9 cellular contexts compared by ENCODE assay signal in the genomic region with DNA sequence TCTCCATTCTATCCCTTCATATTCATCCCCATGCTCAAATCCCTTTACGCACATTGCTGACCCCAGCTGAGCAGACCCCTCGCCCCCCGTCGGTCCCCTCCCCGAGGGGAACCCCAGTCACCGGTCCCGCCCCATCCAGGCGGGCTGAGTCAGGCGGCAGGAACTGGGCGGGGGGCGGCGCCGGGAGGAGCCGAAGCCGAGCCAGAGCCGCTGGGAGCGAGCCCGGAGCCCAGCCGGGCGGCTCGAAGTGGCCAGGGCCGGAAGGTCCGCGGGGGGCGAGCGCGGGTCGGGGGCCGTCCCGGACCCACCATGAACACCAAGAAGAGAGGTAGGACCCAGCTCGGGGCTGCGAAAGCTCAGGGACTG. TPM values are rescaled to one million over a fixed set of nuclear protein-coding genes. Genes with fewer than 3 reads are reported as not detected.
DNase-seq lines count a peak whose midpoint lies in the region; ATAC-seq lines count a peak whose summit lies in the region.
"Had no signal": no experiment of that assay in that cellular context is flagged by ENCODE, and none has a peak within 500 bp of the region (broad histone marks: within the 10 kb centered on the region; RNA-seq: fewer than 3 reads in every experiment).

No MANE protein-coding gene starts in this region.

- POLR2A ChIA-PET in activated CD4-positive, alpha-beta T cell treated with anti-CD3 and anti-CD28 coated beads, Interleukin-2, amount 10 ng/mL, durations not matched to agents 7 days and 5 days (lab: Charles Lee) = no interaction called here

- H3K27ac Mint-ChIP-seq in activated CD4-positive, alpha-beta T cell treated with anti-CD3 and anti-CD28 coated beads, Interleukin-2, amount 10 ng/mL, durations not matched to agents 7 days and 5 days = peak overlapping the region; percentile 75

- peak overlapping the region; percentile 46 to 75 for H3K4me3 ChIP-seq in stomach smooth muscle (ENCODE audit: low read length in 2 of 2)

- peak overlapping the region; percentile 53 for H3K27ac ChIP-seq in stomach smooth muscle (ENCODE audit: low read length)

- peaks cover 26% of the 10 kb centered on the region for H3K4me1 Mint-ChIP-seq in activated CD4-positive, alpha-beta T cell treated with anti-CD3 and anti-CD28 coated beads, Interleukin-2, amount 10 ng/mL, durations not matched to agents 7 days and 5 days

- ATAC-seq in HG02798 (IDR thresholded peaks at IDR 0.05; ENCODE audit: poor library complexity, unreplicated experiment) (peak; percentile 36), HG02870 (IDR thresholded peaks at IDR 0.05; ENCODE audit: unreplicated experiment) (no peak)
- ATAC-seq: HCT116 had no signal

- H3K27me3 ChIP-seq in stomach smooth muscle (ENCODE audit: control insufficient read depth in 1 of 2, insufficient read depth in 2 of 2, low read length in 2 of 2) = no peaks in the 10 kb centered on the region

- peak overlapping the region; percentile 71 for H3K4me3 Mint-ChIP-seq in activated CD4-positive, alpha-beta T cell treated with anti-CD3 and anti-CD28 coated beads, Interleukin-2, amount 10 ng/mL, durations not matched to agents 7 days and 5 days

- no peaks in the 10 kb centered on the region for H3K9me3 Mint-ChIP-seq in activated CD4-positive, alpha-beta T cell treated with anti-CD3 and anti-CD28 coated beads, Interleukin-2, amount 10 ng/mL, durations not matched to agents 7 days and 5 days

- H3K36me3 Mint-ChIP-seq in activated CD4-positive, alpha-beta T cell treated with anti-CD3 and anti-CD28 coated beads, Interleukin-2, amount 10 ng/mL, durations not matched to agents 7 days and 5 days (ENCODE audit: low read depth) = peaks cover 10% of the 10 kb centered on the region

- peaks cover 22 to 25% of the 10 kb centered on the region in 2 donors for H3K36me3 ChIP-seq in stomach smooth muscle (ENCODE audit: control insufficient read depth in 2 of 2, insufficient read depth in 2 of 2, low read length in 2 of 2)

- H3K9ac ChIP-seq in stomach smooth muscle (ENCODE audit: low read length in 2 of 2) = peak overlapping the region; percentile 2 to 60

- H3K27me3 Mint-ChIP-seq in activated CD4-positive, alpha-beta T cell treated with anti-CD3 and anti-CD28 coated beads, Interleukin-2, amount 10 ng/mL, durations not matched to agents 7 days and 5 days = peaks cover 32% of the 10 kb centered on the region

- H3K4me1 ChIP-seq in stomach smooth muscle (ENCODE audit: control insufficient read depth, insufficient read depth, low read length) = peaks cover 37% of the 10 kb centered on the region

- H3K9me3 ChIP-seq in stomach smooth muscle (ENCODE audit: control insufficient read depth in 2 of 2, low read length in 2 of 2) = no peaks in the 10 kb centered on the region

- CTCF ChIA-PET in activated CD4-positive, alpha-beta T cell treated with anti-CD3 and anti-CD28 coated beads, Interleukin-2, amount 10 ng/mL, durations not matched to agents 7 days and 5 days (lab: Charles Lee) = interaction anchor here (0.5 to 12.3 kb wide), 16 partner anchors 8 to 273 kb away, joined by 3 to 116 read pairs (median 4); a partner anchor contains a TSS

- DNase-seq in CD1c-positive myeloid dendritic cell (ENCODE audit: extremely low spot score) = peak; percentile 47
- peak; percentile 49 for DNase-seq in activated CD4-positive, alpha-beta T cell treated with anti-CD3 and anti-CD28 coated beads, Interleukin-2, amount 10 ng/mL, durations not matched to agents 7 days and 5 days
- peak; percentile 36 for DNase-seq in effector CD8-positive, alpha-beta T cell (lab: John Stamatoyannopoulos, UW)
- DNase-seq in medulla oblongata (ENCODE audit: extremely low spot score) = peak; percentile 58
- DNase-seq in SIG-M5 (lab: John Stamatoyannopoulos, UW) = no peak

RNA-seq across cellular contexts. Expression of a gene that starts 8.6 kb away (rescaled TPM):
- 10 to 100 TPM; 12.8 to 15.8 TPM for total RNA-seq in activated CD4-positive, alpha-beta T cell treated with anti-CD3 and anti-CD28 coated beads, Interleukin-2, amount 10 ng/mL, durations not matched to agents 7 days and 5 days

RNA-seq across cellular contexts. Expression of a gene that starts 25.1 kb away (rescaled TPM):
- 10 to 100 TPM; 87.1 to 98.5 TPM for total RNA-seq in activated CD4-positive, alpha-beta T cell treated with anti-CD3 and anti-CD28 coated beads, Interleukin-2, amount 10 ng/mL, durations not matched to agents 7 days and 5 days

RNA-seq across cellular contexts. Expression of a gene that starts 53.9 kb away (rescaled TPM):
- not detected for total RNA-seq in activated CD4-positive, alpha-beta T cell treated with anti-CD3 and anti-CD28 coated beads, Interleukin-2, amount 10 ng/mL, durations not matched to agents 7 days and 5 days

RNA-seq across cellular contexts. Expression of a gene that starts 56.3 kb away (rescaled TPM):
- total RNA-seq in activated CD4-positive, alpha-beta T cell treated with anti-CD3 and anti-CD28 coated beads, Interleukin-2, amount 10 ng/mL, durations not matched to agents 7 days and 5 days = 10 to 100 TPM; 52.1 to 60.3 TPM
